Comparison of ENCODE assay signal across 8 cellular contexts in the genomic region with DNA sequence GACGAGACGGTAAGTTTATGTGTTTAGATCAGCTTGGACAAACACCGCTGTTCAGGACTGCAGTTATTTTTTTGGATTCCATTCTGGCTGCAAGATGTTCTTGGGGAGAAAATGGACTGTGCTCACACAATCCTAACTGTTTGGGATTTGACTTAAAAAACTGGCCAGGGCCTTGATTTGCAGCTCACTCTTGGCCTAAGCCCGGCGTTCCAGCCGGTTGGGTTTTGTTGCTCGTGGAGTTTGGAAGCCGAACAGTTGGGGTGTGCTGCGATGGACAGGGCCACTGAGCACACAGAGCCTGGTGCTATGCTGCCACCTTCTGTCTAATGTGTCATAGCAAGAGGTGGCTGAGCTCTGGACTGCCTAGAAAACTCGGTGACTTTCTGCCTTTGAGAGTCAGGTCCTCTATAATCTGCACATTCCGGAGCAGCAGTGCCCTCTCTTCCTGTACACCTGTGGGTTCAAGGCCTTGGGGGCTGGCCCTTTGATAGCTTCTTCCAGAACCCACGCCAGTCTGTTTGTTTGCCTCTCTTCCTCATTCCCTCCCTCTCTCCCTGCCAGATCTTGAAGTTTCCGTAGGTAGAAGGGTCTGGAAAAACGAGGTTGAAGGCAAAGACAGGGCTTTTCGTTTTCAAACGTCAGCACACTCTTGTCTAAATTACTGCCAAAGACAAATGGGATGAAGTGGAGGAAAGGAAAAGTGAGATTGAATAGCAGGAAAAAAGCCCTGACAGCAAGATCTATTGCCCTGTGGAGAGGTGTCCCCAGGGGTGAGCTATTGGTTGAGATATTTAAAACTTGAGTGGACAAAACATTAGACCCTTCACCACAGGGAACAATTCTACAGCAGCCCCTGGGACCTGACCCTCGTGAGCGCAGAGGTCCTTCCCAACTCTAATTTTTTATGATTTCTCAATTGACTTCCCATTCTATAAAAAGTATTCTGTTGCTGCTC.
DNase-seq lines count a peak whose midpoint lies in the region; ATAC-seq lines count a peak whose summit lies in the region.

No MANE protein-coding gene starts in this region.

- ATAC-seq in GM18520 (IDR thresholded peaks at IDR 0.05; ENCODE audit: unreplicated experiment) = peak; percentile 72
- ATAC-seq in HG03108 (IDR thresholded peaks at IDR 0.05; ENCODE audit: unreplicated experiment) = peak; percentile 73

- peak; percentile 92 for DNase-seq in AG08395 (ENCODE audit: low spot score)
- DNase-seq in NCI-H510A (lab: John Stamatoyannopoulos, UW) = peak; percentile 68
- DNase-seq in activated CD4-positive, alpha-beta T cell treated with anti-CD3 and anti-CD28 coated beads, Interleukin-2, amount 50 U/mL, for 24 hours (ENCODE audit: low read depth in 1 of 2, low spot score in 1 of 2) = peak; percentile 2 to 43
- DNase-seq in effector CD4-positive, alpha-beta T cell = peak; percentile 26
- DNase-seq in lung microvascular endothelial cell (ENCODE audit: low read depth in 2 of 2) = peak; percentile 87 to 92
- DNase-seq in stimulated activated CD8-positive, alpha-beta memory T cell treated with anti-CD3 and anti-CD28 coated beads, Interleukin-12 subunit alpha, Interleukin-12 subunit beta, amount 100 ng/mL, for 4 hours (ENCODE audit: low read depth) = peak; percentile 17

Comparison
In these comparisons a context has a peak if more than half of its experiments do, and no peak if none do; other contexts are left out.
1. Peak in every context shown above with its lines: DNase-seq and ATAC-seq.
2. DNase-seq: peak in every context shown above with its lines; median percentile 92 in AG08395; 90 in lung microvascular endothelial cell; 68 in NCI-H510A; 26 in effector CD4-positive, alpha-beta T cell; 22 in activated CD4-positive, alpha-beta T cell treated with anti-CD3 and anti-CD28 coated beads, Interleukin-2, amount 50 U/mL, for 24 hours; 17 in stimulated activated CD8-positive, alpha-beta memory T cell treated with anti-CD3 and anti-CD28 coated beads, Interleukin-12 subunit alpha, Interleukin-12 subunit beta, amount 100 ng/mL, for 4 hours.